Comparison of ENCODE assay signal across 8 cellular contexts in the genomic region with DNA sequence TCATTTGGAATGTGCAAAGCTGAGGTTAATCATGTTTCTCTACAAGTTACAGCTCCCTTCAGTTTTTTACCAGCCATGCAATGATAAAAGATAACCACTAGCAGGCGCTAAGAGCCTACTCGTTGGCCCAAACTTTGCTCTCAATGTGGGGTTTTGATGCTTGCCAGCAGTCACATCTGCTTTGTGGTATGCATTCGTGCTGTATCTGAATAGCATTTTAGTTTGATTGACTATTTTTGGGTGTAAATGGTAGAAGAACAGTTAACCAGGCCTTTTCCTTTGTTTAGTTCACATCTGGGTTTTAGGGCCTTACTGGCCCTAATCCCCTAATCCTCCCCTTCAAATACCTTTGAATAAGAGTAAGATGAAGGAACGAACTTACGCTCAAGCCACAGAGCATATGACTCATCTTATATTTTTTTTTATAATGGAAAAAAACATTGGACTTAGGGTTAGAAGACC. TPM values are rescaled to one million over a fixed set of nuclear protein-coding genes. Genes with fewer than 3 reads are reported as not detected.
A peak's percentile ranks its signal among the peaks of the same experiment; 100 is the strongest.
DNase-seq lines count a peak whose midpoint lies in the region; ATAC-seq and TF ChIP-seq lines count a peak whose summit lies in the region.

No MANE protein-coding gene starts in this region.

- H3K27ac ChIP-seq in fibroblast of lung (ENCODE audit: insufficient read depth, low read length), result peak overlapping the region; percentile 61
- no peak overlapping the region for H3K27ac ChIP-seq in neuronal stem cell (replicated peaks; ENCODE audit: low read length)

- H3K4me3 ChIP-seq in fibroblast of lung (replicated peaks in 1 of 4; ENCODE audit: control extremely low read depth in 1 of 4, insufficient read depth in 1 of 4, low read depth in 3 of 4, low read length in 4 of 4), result no peak overlapping the region
- no peak overlapping the region for H3K4me3 ChIP-seq in neuronal stem cell (ENCODE audit: low read length in 2 of 2)

- H2BK15ac ChIP-seq in neuronal stem cell (ENCODE audit: low read length), result no peak overlapping the region

- H3K4me2 ChIP-seq in fibroblast of lung (ENCODE audit: extremely low read depth, insufficient read depth, low read length) (peak overlapping the region; percentile 69), neuronal stem cell (ENCODE audit: insufficient read depth, low read length, poor library complexity, severe bottlenecking) (no peak overlapping the region)

- H3K27me3 ChIP-seq in fibroblast of lung (ENCODE audit: control insufficient read depth, insufficient read depth, low read length) (no peaks in the 10 kb centered on the region), neuronal stem cell (ENCODE audit: control insufficient read depth in 3 of 3, insufficient read depth in 3 of 3, low read depth in 1 of 3, low read length in 3 of 3) (peaks cover 0 to 13% (median 0%) of the 10 kb centered on the region in 3 experiments)

- no peak overlapping the region for H3K4ac ChIP-seq in neuronal stem cell (ENCODE audit: low read length)

- H2BK120ac ChIP-seq in neuronal stem cell (ENCODE audit: low read depth, low read length), result no peak overlapping the region

- H2BK12ac ChIP-seq in neuronal stem cell (ENCODE audit: low read length), result no peak overlapping the region

- H3K36me3 ChIP-seq in fibroblast of lung (ENCODE audit: control insufficient read depth, insufficient read depth, low read length) (no peaks in the 10 kb centered on the region), neuronal stem cell (replicated peaks in 1 of 2; ENCODE audit: control insufficient read depth in 2 of 2, insufficient read depth in 2 of 2, low read length in 2 of 2) (no peaks in the 10 kb centered on the region)

- H3K18ac ChIP-seq in neuronal stem cell (ENCODE audit: low read length), result no peak overlapping the region

- no peak overlapping the region for H3K14ac ChIP-seq in neuronal stem cell (ENCODE audit: low read length)

- WGBS in neuronal stem cell (ENCODE audit: extremely low coverage in 2 of 2, insufficient read length in 2 of 2, insufficient replicate concordance in 1 of 2), 2 donors, result no CpG with 5 or more reads among the region's 5 CpGs

- TF ChIP-seq CTCF in fibroblast of lung (conservative IDR thresholded peaks at IDR 0.05 in 1 of 2, IDR thresholded peaks at IDR 0.05 in 1 of 2; ENCODE audit: low read depth in 1 of 2, low read length in 2 of 2), result peak; percentile 99 to 100

- no peak overlapping the region for H4K8ac ChIP-seq in neuronal stem cell (ENCODE audit: low read depth, low read length)

- H3K9ac ChIP-seq in fibroblast of lung (ENCODE audit: insufficient read depth, low read length), result no peak overlapping the region
- H3K9ac ChIP-seq in neuronal stem cell (ENCODE audit: low read depth, low read length, poor library complexity), result no peak overlapping the region

- H3K9me3 ChIP-seq in fibroblast of lung (ENCODE audit: control insufficient read depth, insufficient read depth, low read depth, low read length) (no peaks in the 10 kb centered on the region), neuronal stem cell (replicated peaks in 1 of 2; ENCODE audit: control insufficient read depth in 2 of 2, insufficient read depth in 1 of 2, low read depth in 1 of 2, low read length in 2 of 2) (peaks cover 0 to 4% of the 10 kb centered on the region in 2 donors)

- no peak overlapping the region for H2AFZ ChIP-seq in fibroblast of lung (ENCODE audit: low read length)
- H2AFZ ChIP-seq in neuronal stem cell (ENCODE audit: low read length), result no peak overlapping the region

- no peak overlapping the region for H3K23ac ChIP-seq in neuronal stem cell (ENCODE audit: low read depth, low read length, poor library complexity)

- no peak overlapping the region for H2BK5ac ChIP-seq in neuronal stem cell (ENCODE audit: low read length)

- H3K79me1 ChIP-seq in neuronal stem cell (ENCODE audit: low read depth, low read length), result no peaks in the 10 kb centered on the region

- H3K79me2 ChIP-seq in fibroblast of lung (ENCODE audit: control insufficient read depth, insufficient read depth, low read length), result peaks cover 10% of the 10 kb centered on the region

- DNase-seq in activated gamma-delta T cell treated with Interleukin-2 at 50 U/mL for 16 hours (peak; percentile 17), activated gamma-delta T cell (lab: John Stamatoyannopoulos, UW) (no peak), NCI-H345 (lab: John Stamatoyannopoulos, UW) (peak; percentile 53), fibroblast of lung (ENCODE audit: low read depth in 2 of 2) (peak; percentile 88 to 92), neuronal stem cell (ENCODE audit: low spot score) (peak; percentile 54), 8988T (no peak)
- DNase-seq in activated CD4-positive, alpha-beta T cell treated with anti-CD3 and anti-CD28 coated beads for 4 hours, result peak; percentile 20 to 35

- no peaks in the 10 kb centered on the region for H4K20me1 ChIP-seq in fibroblast of lung (ENCODE audit: control insufficient read depth, extremely low read depth, insufficient read depth, low read length)

- H2AK5ac ChIP-seq in neuronal stem cell (ENCODE audit: low read depth, low read length), result no peak overlapping the region

- no peak overlapping the region for H4K91ac ChIP-seq in neuronal stem cell (ENCODE audit: low read depth, low read length, poor library complexity)

- H3K4me1 ChIP-seq in fibroblast of lung (ENCODE audit: control insufficient read depth, extremely low read depth, insufficient read depth, low read length), result peaks cover 4% of the 10 kb centered on the region
- H3K4me1 ChIP-seq in neuronal stem cell (ENCODE audit: control insufficient read depth in 2 of 2, insufficient read depth in 1 of 2, low read depth in 1 of 2, low read length in 2 of 2), result peaks cover 0 to 3% of the 10 kb centered on the region in 2 donors

- ATAC-seq in HG03060 (IDR thresholded peaks at IDR 0.05; ENCODE audit: low read depth, unreplicated experiment), result peak; percentile 48

RNA-seq across cellular contexts. Expression of gene CLDN11, which starts 4.4 kb away (rescaled TPM):
- total RNA-seq in fibroblast of lung, result 107 and 131 TPM in 2 replicates
- polyA plus RNA-seq in fibroblast of lung, result 316 and 440 TPM in 2 replicates
- 399 and 524 TPM in 2 replicates for polyA plus RNA-seq in fibroblast of lung (2012)
- 1,316 and 1,408 TPM in 2 replicates for polyA minus RNA-seq in fibroblast of lung (ENCODE audit: low replicate concordance)
- 1.4 TPM for polyA plus RNA-seq in neuronal stem cell (2013, experiment 1 of 2)
- polyA plus RNA-seq in neuronal stem cell (2013, experiment 2 of 2), result 1.5 TPM

RNA-seq across cellular contexts. Expression of gene SKIL, which starts 56.7 kb away (rescaled TPM):
- 33.4 and 53.2 TPM in 2 replicates for total RNA-seq in fibroblast of lung
- polyA plus RNA-seq in fibroblast of lung, result 11.1 and 15.3 TPM in 2 replicates
- polyA plus RNA-seq in fibroblast of lung (2012), result 8.0 and 12.1 TPM in 2 replicates
- polyA minus RNA-seq in fibroblast of lung (ENCODE audit: low replicate concordance), result 4.7 and 7.3 TPM in 2 replicates
- polyA plus RNA-seq in neuronal stem cell (2013, experiment 1 of 2), result 4.5 TPM
- 5.5 TPM for polyA plus RNA-seq in neuronal stem cell (2013, experiment 2 of 2)

Comparison
In these comparisons a context has a peak if more than half of its experiments do, and no peak if none do; other contexts are left out.
1. DNase-seq: peak in activated gamma-delta T cell treated with Interleukin-2 at 50 U/mL for 16 hours (single experiment), NCI-H345 (single experiment), activated CD4-positive, alpha-beta T cell treated with anti-CD3 and anti-CD28 coated beads for 4 hours (2 of 2), fibroblast of lung (2 of 2) and neuronal stem cell (single experiment); none in activated gamma-delta T cell (single experiment) and 8988T (single experiment).